Comparison of ENCODE assay signal across 19 cellular contexts in genomic region chr10:3126249-3126648, GRCh38. TPM values are rescaled to one million over a fixed set of nuclear protein-coding genes. Genes with fewer than 3 reads are reported as not detected.
DNase-seq lines count a peak whose midpoint lies in the region; ATAC-seq, FAIRE-seq and TF ChIP-seq lines count a peak whose summit lies in the region.
"Had no signal": no experiment of that assay in that cellular context is flagged by ENCODE, and none has a peak within 500 bp of the region (broad histone marks: within the 10 kb centered on the region; RNA-seq: fewer than 3 reads in every experiment).

No MANE protein-coding gene starts in this region.

- H3K4me2 ChIP-seq in K562 (ENCODE audit: insufficient read depth, low read length): no peak overlapping the region

- no TSS peak for BruUV-seq in K562 (replicated peaks; lab: Mats Ljungman, UMichigan)

- WGBS in K562 (ENCODE audit: insufficient coverage, low coverage, missing lambda C conversion rate): 96% methylated on average over 15 of the region's 15 CpGs
- WGBS in stomach, 5 donors: 79 to 88% (median 83%) methylated on average over 13 to 15 of the region's 15 CpGs

- CTCF ChIA-PET in K562 (lab: Yijun Ruan, JAX; ENCODE audit: low intra/inter-chr PET ratio): no interaction called here

- intact Hi-C loops in K562 (cut with micrococcal nuclease): no loop called here
- intact Hi-C loops in stomach (cut with DNase I; ENCODE audit: low total_unique reads): no loop called here

- no peak overlapping the region for H3K9ac ChIP-seq in K562 (ENCODE audit: insufficient read depth in 1 of 2, low read depth in 2 of 2, low read length in 2 of 2)

- no peak overlapping the region for H3K4me3 Mint-ChIP-seq in osteocyte (ENCODE audit: unreplicated experiment)
- H3K4me3 Mint-ChIP-seq: activated T-helper 1 cell treated with anti-CD3 and anti-CD28 coated beads, Interleukin-12 subunit alpha, Interleukin-12 subunit beta, Interleukin-2, Interleukin-4 antibody, amounts not matched to agents 30 ng/mL and 10 ng/mL and 1 ng/mL, durations not matched to agents 14 hours and 24 hours and 36 hours; stimulated activated naive CD8-positive, alpha-beta T cell treated with anti-CD3 and anti-CD28 coated beads, Interleukin-15, Interleukin-2, amounts not matched to agents 100 ng/mL and 50 ng/mL, for 24 hours had no signal

- H3K27ac ChIP-seq in K562 (ENCODE audit: extremely low read depth, low read depth, low read length) (no peak overlapping the region), stomach (no peak overlapping the region)
- H3K27ac ChIP-seq: ovary had no signal

- no peaks in the 10 kb centered on the region for H3K9me3 Mint-ChIP-seq in osteocyte (ENCODE audit: unreplicated experiment)
- H3K9me3 Mint-ChIP-seq: activated T-helper 1 cell treated with anti-CD3 and anti-CD28 coated beads, Interleukin-12 subunit alpha, Interleukin-12 subunit beta, Interleukin-2, Interleukin-4 antibody, amounts not matched to agents 30 ng/mL and 10 ng/mL and 1 ng/mL, durations not matched to agents 14 hours and 24 hours and 36 hours; stimulated activated naive CD8-positive, alpha-beta T cell treated with anti-CD3 and anti-CD28 coated beads, Interleukin-15, Interleukin-2, amounts not matched to agents 100 ng/mL and 50 ng/mL, for 24 hours had no signal

- POLR2A ChIA-PET in K562 (lab: Yijun Ruan, JAX): interaction anchor here (0.9 to 1.3 kb wide), 3 partner anchors 10 to 16 kb away, joined by 3 to 5 read pairs (median 5); no protein-coding TSS in a partner anchor

- in situ Hi-C loops in K562 (cut with MboI): no loop called here

- H4K20me1 ChIP-seq in K562 (replicated peaks; ENCODE audit: control insufficient read depth, insufficient read depth, low read length): no peaks in the 10 kb centered on the region

- TF ChIP-seq CTCF in K562 (IDR thresholded peaks at IDR 0.05 in 2 of 3, conservative IDR thresholded peaks at IDR 0.05 in 1 of 3; ENCODE audit: insufficient read depth in 2 of 3, low read depth in 1 of 3, low read length in 3 of 3): no peak
- no peak for TF ChIP-seq CTCF in osteocyte (IDR thresholded peaks at IDR 0.05)
- no peak for TF ChIP-seq CTCF in stomach (IDR thresholded peaks at IDR 0.05)

- FAIRE-seq in GM12891 (lab: Jason Lieb, UNC) (no peak), K562 (lab: Jason Lieb, UNC) (no peak)

- H3K4me3 ChIP-seq in K562 (no peak overlapping the region), stomach (no peak overlapping the region)
- H3K4me3 ChIP-seq: dorsolateral prefrontal cortex, ovary had no signal

- no peak for TF ChIP-seq POLR2A in GM12891 (IDR thresholded peaks at IDR 0.05; ENCODE audit: low read depth, low read length)
- no peak for TF ChIP-seq POLR2A in K562 (conservative IDR thresholded peaks at IDR 0.05)
- no peak for TF ChIP-seq POLR2A in stomach (IDR thresholded peaks at IDR 0.05)

- H2AFZ ChIP-seq in K562 (ENCODE audit: low read depth, low read length): no peak overlapping the region

- ATAC-seq in K562: no peak; the same call in 1 of the 3 replicates
- ATAC-seq in GM18519 (IDR thresholded peaks at IDR 0.05; ENCODE audit: low FRiP score, unreplicated experiment): no peak

- H3K27me3 Mint-ChIP-seq in osteocyte (ENCODE audit: unreplicated experiment): no peaks in the 10 kb centered on the region
- H3K27me3 Mint-ChIP-seq: stimulated activated naive CD8-positive, alpha-beta T cell treated with anti-CD3 and anti-CD28 coated beads, Interleukin-15, Interleukin-2, amounts not matched to agents 100 ng/mL and 50 ng/mL, for 24 hours had no signal

- TF ChIP-seq RAD21 in K562 (CRISPR knock-in tag; conservative IDR thresholded peaks at IDR 0.05 in 1 of 2, IDR thresholded peaks at IDR 0.05 in 1 of 2): no peak

- H3K79me2 ChIP-seq in K562 (ENCODE audit: control insufficient read depth, insufficient read depth, low read length): no peaks in the 10 kb centered on the region

- no peaks in the 10 kb centered on the region for H3K9me3 ChIP-seq in K562 (replicated peaks; ENCODE audit: control insufficient read depth, insufficient read depth, low read depth, low read length)
- H3K9me3 ChIP-seq in stomach: peaks cover 0 to 8% (median 2%) of the 10 kb centered on the region in 4 donors
- H3K9me3 ChIP-seq: ovary had no signal

- peak overlapping the region; percentile 52 for H3K27ac Mint-ChIP-seq in osteocyte (ENCODE audit: unreplicated experiment)
- H3K27ac Mint-ChIP-seq: activated T-helper 1 cell treated with anti-CD3 and anti-CD28 coated beads, Interleukin-12 subunit alpha, Interleukin-12 subunit beta, Interleukin-2, Interleukin-4 antibody, amounts not matched to agents 30 ng/mL and 10 ng/mL and 1 ng/mL, durations not matched to agents 14 hours and 24 hours and 36 hours; stimulated activated naive CD8-positive, alpha-beta T cell treated with anti-CD3 and anti-CD28 coated beads, Interleukin-15, Interleukin-2, amounts not matched to agents 100 ng/mL and 50 ng/mL, for 24 hours had no signal

- H3K36me3 Mint-ChIP-seq in osteocyte (ENCODE audit: unreplicated experiment): peaks cover 36% of the 10 kb centered on the region

- DNase-seq in NCI-H1092 treated with DMSO at 0.1 percent for 48 hours (lab: John Stamatoyannopoulos, UW): peak; percentile 19
- DNase-seq in NCI-H1092 (lab: John Stamatoyannopoulos, UW): no peak
- DNase-seq in GM12891 (ENCODE audit: insufficient read length, low spot score): no peak
- no peak for DNase-seq in K562 (ENCODE audit: extremely low read depth in 1 of 4, low spot score in 3 of 4)
- no peak for DNase-seq in osteocyte (ENCODE audit: extremely low spot score, unreplicated experiment)
- DNase-seq in stomach: no peak
- no peak for DNase-seq in NCI-H146 treated with DMSO at 0.1 percent for 48 hours (lab: John Stamatoyannopoulos, UW; ENCODE audit: unreplicated experiment)
- DNase-seq: 8988T; activated CD4-positive, CD25-positive, alpha-beta regulatory T cell; activated CD8-positive, alpha-beta memory T cell treated with anti-CD3 and anti-CD28 coated beads for 24 hours; Calu3; GOT3; Karpas-422; ovary; stimulated activated CD4-positive, alpha-beta T cell treated with anti-CD3 and anti-CD28 coated beads, Interleukin-1b, Interleukin-23, amount 100 ng/mL, for 48 hours had no signal

- H3K9me1 ChIP-seq in K562 (ENCODE audit: control insufficient read depth, insufficient read depth, low read length): no peaks in the 10 kb centered on the region

- peaks cover 31% of the 10 kb centered on the region for H3K4me1 Mint-ChIP-seq in osteocyte (ENCODE audit: unreplicated experiment)

- no peaks in the 10 kb centered on the region for H3K27me3 ChIP-seq in K562 (ENCODE audit: control insufficient read depth in 2 of 2, insufficient read depth in 2 of 2, low read length in 2 of 2)
- H3K27me3 ChIP-seq in stomach: no peaks in the 10 kb centered on the region
- H3K27me3 ChIP-seq: dorsolateral prefrontal cortex, ovary had no signal

- H3K36me3 ChIP-seq in K562 (ENCODE audit: control insufficient read depth, insufficient read depth, low read length) (peaks cover 90% of the 10 kb centered on the region; the same call in 2 of the 3 replicates), stomach (peaks cover 12 to 88% (median 59%) of the 10 kb centered on the region in 4 donors)
- H3K36me3 ChIP-seq: ovary had no signal

- TF ChIP-seq EP300 in K562 (IDR thresholded peaks at IDR 0.05; ENCODE audit: low read length) (no peak), stomach (IDR thresholded peaks at IDR 0.05) (no peak)

- peaks cover 0 to 13% of the 10 kb centered on the region in 2 experiments; a peak in 1 of 5 replicates for H3K4me1 ChIP-seq in K562 (replicated peaks in 1 of 2; ENCODE audit: control insufficient read depth in 2 of 2, insufficient read depth in 2 of 2, low read length in 2 of 2)
- H3K4me1 ChIP-seq in stomach: peaks cover 0 to 11% (median 2%) of the 10 kb centered on the region in 4 donors

RNA-seq across cellular contexts. Expression of gene PITRM1, which starts 46.3 kb away (rescaled TPM):
- polyA plus RNA-seq in GM12891 (2012; ENCODE audit: low read depth, missing spikeins): 43.0 TPM
- 163 and 183 TPM in 2 replicates for total RNA-seq in K562 (2011; cell fraction: chromatin; rRNA removed; ENCODE audit: low replicate concordance)
- total RNA-seq in K562 (2011; cell fraction: nucleolus; rRNA removed): 87.5 and 88.7 TPM in 2 replicates
- 91.3 and 119 TPM in 2 replicates for total RNA-seq in K562 (2011; cell fraction: nucleoplasm; rRNA removed)
- total RNA-seq in K562 (2014; rRNA removed): 44.0 and 48.8 TPM in 2 replicates
- total RNA-seq in K562 (2014; rRNA removed; fragmentation: Illumina TruSeq; extraction: Trizol): 37.2 and 39.7 TPM in 2 replicates
- 43.6 and 47.2 TPM in 2 replicates for total RNA-seq in K562 (2015; rRNA removed; fragmentation: Illumina TruSeq; extraction: Trizol)
- 63.4 and 70.4 TPM in 2 replicates for total RNA-seq in K562 (2021)
- polyA plus RNA-seq in K562 (2011; rRNA removed): 36.9 and 47.9 TPM in 2 replicates
- 40.0 and 41.1 TPM in 2 replicates for polyA plus RNA-seq in K562 (2011; cell fraction: cytosol; rRNA removed)
- polyA plus RNA-seq in K562 (2011; cell fraction: nucleus; rRNA removed): 186 and 189 TPM in 2 replicates
- polyA plus RNA-seq in K562 (2012): 49.8 and 55.3 TPM in 2 replicates
- polyA plus RNA-seq in K562 (2014; fragmentation: Illumina TruSeq; extraction: Trizol): 60.4 and 69.6 TPM in 2 replicates
- polyA plus RNA-seq in K562 (2014; fragmentation: Nextera tagmentation; extraction: Ambion mirVana): 10 to 100 TPM; 21.1 to 29.2 TPM
- polyA plus RNA-seq in K562 (2014; rRNA removed): 34.2 and 35.0 TPM in 2 replicates
- 41.6 and 42.9 TPM in 2 replicates for polyA minus RNA-seq in K562 (2011; rRNA and poly(A)+ RNA removed)
- polyA minus RNA-seq in K562 (2011; cell fraction: cytosol; rRNA and poly(A)+ RNA removed): 38.5 and 39.2 TPM in 2 replicates
- polyA minus RNA-seq in K562 (2011; cell fraction: nucleus; rRNA and poly(A)+ RNA removed): 48.2 and 73.2 TPM in 2 replicates
- 76.5 and 78.7 TPM in 2 replicates for total RNA-seq in osteocyte
- total RNA-seq in stomach: 10 to 100 TPM; 36.8 to 95.1 (median 66.5) TPM
- 10 to 100 TPM; 32.3 to 63.7 (median 35.6) TPM for polyA plus RNA-seq in stomach

RNA-seq across cellular contexts. Expression of gene PFKP, which starts 58.9 kb away (rescaled TPM):
- 129 TPM for polyA plus RNA-seq in GM12891 (2012; ENCODE audit: low read depth, missing spikeins)
- 153 and 281 TPM in 2 replicates for total RNA-seq in K562 (2011; cell fraction: chromatin; rRNA removed; ENCODE audit: low replicate concordance)
- 147 and 149 TPM in 2 replicates for total RNA-seq in K562 (2011; cell fraction: nucleolus; rRNA removed)
- 120 and 125 TPM in 2 replicates for total RNA-seq in K562 (2011; cell fraction: nucleoplasm; rRNA removed)
- total RNA-seq in K562 (2014; rRNA removed) (91.6 and 109 TPM in 2 replicates), K562 (2014; rRNA removed; fragmentation: Illumina TruSeq; extraction: Trizol) (83.2 and 89.5 TPM in 2 replicates), K562 (2015; rRNA removed; fragmentation: Illumina TruSeq; extraction: Trizol) (62.1 and 65.2 TPM in 2 replicates), K562 (2021) (108 and 116 TPM in 2 replicates), osteocyte (150 and 158 TPM in 2 replicates), stomach (100 to 1,000 TPM in 1 of 5 donors, 10 to 100 TPM in 4; 11.2 to 155 (median 38.7) TPM)
- polyA plus RNA-seq in K562 (2011; rRNA removed) (34.7 and 50.3 TPM in 2 replicates), K562 (2014; fragmentation: Illumina TruSeq; extraction: Trizol) (57.4 and 72.3 TPM in 2 replicates), K562 (2014; fragmentation: Nextera tagmentation; extraction: Ambion mirVana) (10 to 100 TPM; 23.5 to 30.3 TPM), K562 (2014; rRNA removed) (65.2 and 71.1 TPM in 2 replicates), stomach (10 to 100 TPM; 14.1 to 62.9 (median 20.0) TPM)
- 29.5 and 50.9 TPM in 2 replicates for polyA plus RNA-seq in K562 (2011; cell fraction: cytosol; rRNA removed)
- 96.2 and 154 TPM in 2 replicates for polyA plus RNA-seq in K562 (2011; cell fraction: nucleus; rRNA removed)
- 94.4 and 95.0 TPM in 2 replicates for polyA plus RNA-seq in K562 (2012)
- polyA minus RNA-seq in K562 (2011; rRNA and poly(A)+ RNA removed): 32.8 and 39.3 TPM in 2 replicates
- 52.9 and 65.4 TPM in 2 replicates for polyA minus RNA-seq in K562 (2011; cell fraction: cytosol; rRNA and poly(A)+ RNA removed)
- polyA minus RNA-seq in K562 (2011; cell fraction: nucleus; rRNA and poly(A)+ RNA removed): 61.7 and 66.5 TPM in 2 replicates
